21 cellular contexts compared by ENCODE assay signal in genomic region chr6:154397491-154398195, GRCh38. TPM values are rescaled to one million over a fixed set of nuclear protein-coding genes. Genes with fewer than 3 reads are reported as not detected.
DNase-seq lines count a peak whose midpoint lies in the region; ATAC-seq, FAIRE-seq and TF ChIP-seq lines count a peak whose summit lies in the region.
"Had no signal": no experiment of that assay in that cellular context is flagged by ENCODE, and none has a peak within 500 bp of the region (broad histone marks: within the 10 kb centered on the region; RNA-seq: fewer than 3 reads in every experiment).

No MANE protein-coding gene starts in this region.

- intact Hi-C loops in HepG2 (cut with micrococcal nuclease; ENCODE audit: unreplicated experiment) (no loop called here), right lobe of liver (cut with DNase I) (no loop called here)

- no peaks in the 10 kb centered on the region for H3K79me2 ChIP-seq in HepG2 (ENCODE audit: insufficient read depth, low read length)

- peaks cover 16% of the 10 kb centered on the region for H3K4me1 ChIP-seq in HepG2 (ENCODE audit: insufficient read depth, low read length)
- no peaks in the 10 kb centered on the region for H3K4me1 ChIP-seq in right lobe of liver
- peaks cover 0 to 30% (median 2%) of the 10 kb centered on the region in 4 donors for H3K4me1 ChIP-seq in tibial nerve
- H3K4me1 ChIP-seq: BLaER1, Caco-2 had no signal

- no peaks in the 10 kb centered on the region for H3K27me3 ChIP-seq in HepG2 (ENCODE audit: control insufficient read depth in 1 of 2, insufficient read depth in 2 of 2, low read length in 2 of 2)
- no peaks in the 10 kb centered on the region for H3K27me3 ChIP-seq in right lobe of liver
- H3K27me3 ChIP-seq in tibial nerve, result no peaks in the 10 kb centered on the region
- H3K27me3 ChIP-seq: BLaER1 had no signal

- 90% methylated on average over 9 of the region's 9 CpGs for WGBS in HepG2 (ENCODE audit: low lambda C conversion rate)
- WGBS in right lobe of liver (ENCODE audit: insufficient coverage, low coverage, low lambda C conversion rate, missing lambda C conversion rate), result 90% methylated on average over 7 of the region's 9 CpGs
- WGBS in tibial nerve, 2 donors, result 95 to 98% methylated on average over 9 of the region's 9 CpGs

- TF ChIP-seq CTCF in HepG2 (CRISPR knock-in tag; IDR thresholded peaks at IDR 0.05) (no peak), right lobe of liver (IDR thresholded peaks at IDR 0.05) (no peak), tibial nerve (IDR thresholded peaks at IDR 0.05) (no peak)

- POLR2A ChIA-PET in HepG2 (lab: Yijun Ruan, JAX), result no interaction called here

- in situ Hi-C loops in HepG2 (cut with HindIII; ENCODE audit: extremely low pct_ligation_motif_present, low pct_unique_long_range_greater_than_20kb), result no loop called here

- no peaks in the 10 kb centered on the region for H4K20me1 ChIP-seq in HepG2 (ENCODE audit: insufficient read depth, low read length)
- H4K20me1 ChIP-seq: BLaER1 had no signal

- no peak for TF ChIP-seq EP300 in HepG2 (IDR thresholded peaks at IDR 0.05; ENCODE audit: low read depth in 2 of 2, low read length in 2 of 2)
- no peak for TF ChIP-seq EP300 in HepG2 (CRISPR knock-in tag; IDR thresholded peaks at IDR 0.05; ENCODE audit: borderline replicate concordance)
- TF ChIP-seq EP300 in tibial nerve (IDR thresholded peaks at IDR 0.05), result no peak

- no peak for TF ChIP-seq RAD21 in HepG2 (CRISPR knock-in tag; IDR thresholded peaks at IDR 0.05)

- H3K4me3 ChIP-seq in HepG2 (replicated peaks in 1 of 3; ENCODE audit: insufficient read depth in 1 of 3, low read depth in 2 of 3, low read length in 3 of 3) (no peak overlapping the region), right lobe of liver (no peak overlapping the region), tibial nerve (no peak overlapping the region)
- H3K4me3 ChIP-seq: BLaER1, GM23248 had no signal

- BruUV-seq in HepG2 (replicated peaks; lab: Mats Ljungman, UMichigan), result no TSS peak

- H3K9ac ChIP-seq in HepG2 (ENCODE audit: insufficient read depth, low read depth, low read length), result no peak overlapping the region
- H3K9ac ChIP-seq: BLaER1, GM23248 had no signal

- no peak for DNase-seq in HepG2 (ENCODE audit: low spot score)
- no peak for DNase-seq in right lobe of liver
- DNase-seq in left lobe of liver (ENCODE audit: low spot score), result no peak
- no peak for DNase-seq in tibial nerve (ENCODE audit: low spot score in 2 of 2)
- DNase-seq in foreskin melanocyte, result no peak
- DNase-seq in NCI-H526 (lab: John Stamatoyannopoulos, UW), result no peak
- DNase-seq: Caco-2; CD4-positive, CD25-positive, alpha-beta regulatory T cell; CD8-positive, alpha-beta T cell; DMS153; DND-41; GM23248; H7; HCEC 1CT had no signal

- CTCF ChIA-PET in HepG2 (lab: Yijun Ruan, JAX; ENCODE audit: low intra/inter-chr PET ratio, low total read pairs), result no interaction called here

- H3K27ac ChIP-seq in HepG2 (ENCODE audit: extremely low read length, insufficient read depth, low read length) (no peak overlapping the region), right lobe of liver (no peak overlapping the region), tibial nerve (peak overlapping the region in 3 of 4 donors; percentile 27 to 91 (median 78))
- H3K27ac ChIP-seq: 22Rv1, BLaER1, C4-2B, GM23248 had no signal

- TF ChIP-seq POLR2A in HepG2 (IDR thresholded peaks at IDR 0.05; ENCODE audit: insufficient read depth in 1 of 2, low read depth in 2 of 2, low read length in 2 of 2) (no peak), right lobe of liver (IDR thresholded peaks at IDR 0.05) (no peak), tibial nerve (IDR thresholded peaks at IDR 0.05) (no peak)

- H3K9me3 ChIP-seq in HepG2 (ENCODE audit: low read length) (no peaks in the 10 kb centered on the region), right lobe of liver (no peaks in the 10 kb centered on the region), tibial nerve (no peaks in the 10 kb centered on the region)
- H3K9me3 ChIP-seq: BLaER1, Caco-2 had no signal

- H3K36me3 ChIP-seq in HepG2 (replicated peaks in 1 of 2; ENCODE audit: control insufficient read depth in 1 of 2, insufficient read depth in 2 of 2, low read length in 2 of 2) (peaks cover 16 to 29% of the 10 kb centered on the region in 2 experiments), right lobe of liver (peaks cover 0 to 14% (median 7%) of the 10 kb centered on the region in 4 donors), tibial nerve (peaks cover 0 to 6% (median 0%) of the 10 kb centered on the region in 3 donors)

- no peak overlapping the region for H3K4me2 ChIP-seq in HepG2 (ENCODE audit: low read depth, low read length)
- H3K4me2 ChIP-seq: BLaER1 had no signal

- ATAC-seq in HepG2 (peak; percentile 34), right lobe of liver (no peak), left lobe of liver (peak; percentile 21)
- ATAC-seq: CD8-positive, alpha-beta T cell had no signal

- FAIRE-seq in HepG2 (lab: Jason Lieb, UNC), result no peak
- FAIRE-seq: A204.1, G401.6, GM12892, H1 had no signal

- H2AFZ ChIP-seq in HepG2 (ENCODE audit: low read length), result no peak overlapping the region
- H2AFZ ChIP-seq: GM23248 had no signal

TF ChIP-seq in HepG2, 621 proteins besides CTCF, POLR2A, EP300 and RAD21:
- no peak for TF ChIP-seq SUZ12 (IDR thresholded peaks at IDR 0.05; ENCODE audit: low read depth, low read length)
- TF ChIP-seq ZNF704 (CRISPR knock-in tag; IDR thresholded peaks at IDR 0.05; ENCODE audit: borderline replicate concordance), result no peak
- no peak for TF ChIP-seq RBAK (CRISPR knock-in tag; IDR thresholded peaks at IDR 0.05)
- TF ChIP-seq SIX1 (CRISPR knock-in tag; IDR thresholded peaks at IDR 0.05; ENCODE audit: borderline replicate concordance), result no peak
- no peak for TF ChIP-seq HDAC6 (IDR thresholded peaks at IDR 0.05; ENCODE audit: low read depth, low read length)
- TF ChIP-seq CEBPB (IDR thresholded peaks at IDR 0.05; ENCODE audit: borderline replicate concordance, low read depth, low read length), result no peak
- TF ChIP-seq HNRNPLL (IDR thresholded peaks at IDR 0.05; ENCODE audit: low read depth, low read length, poor library complexity, severe bottlenecking), result no peak
- no peak for TF ChIP-seq BORCS8-MEF2B (CRISPR knock-in tag; IDR thresholded peaks at IDR 0.05)
- no peak for TF ChIP-seq USF2 (IDR thresholded peaks at IDR 0.05; ENCODE audit: low read depth, low read length)
- TF ChIP-seq USF2 (CRISPR knock-in tag; IDR thresholded peaks at IDR 0.05; ENCODE audit: borderline replicate concordance), result no peak

RNA-seq across cellular contexts. Expression of gene IPCEF1, which starts 41.0 kb away (rescaled TPM):
- total RNA-seq in HepG2 (2016; rRNA removed; fragmentation: Illumina TruSeq; extraction: Trizol) (not detected in 2 replicates), right lobe of liver (1 to 10 TPM in 5 of 6 experiments, under 1 TPM in 1; 0.90 to 3.0 (median 1.4) TPM), left lobe of liver (0.98 TPM), tibial nerve (1 to 10 TPM in 3 of 4 donors, under 1 TPM in 1; 0.63 to 5.3 (median 1.9) TPM)
- 0.62 TPM in 1 of 2 replicates, not detected in the other for total RNA-seq in HepG2 (2016; cell fraction: cytosol; rRNA removed; fragmentation: Illumina TruSeq; extraction: Trizol; ENCODE audit: low read depth)
- total RNA-seq in HepG2 (2016; cell fraction: insoluble cytoplasmic fraction; rRNA removed; fragmentation: Illumina TruSeq; extraction: Trizol), result 0.06 and 0.30 TPM in 2 replicates
- total RNA-seq in HepG2 (2016; cell fraction: membrane; rRNA removed; fragmentation: Illumina TruSeq; extraction: Trizol), result not detected in 2 replicates
- total RNA-seq in HepG2 (2016; cell fraction: nucleus; rRNA removed; fragmentation: Illumina TruSeq; extraction: Trizol), result not detected in 2 replicates
- polyA plus RNA-seq in HepG2 (2011; rRNA removed), result 0.03 and 0.22 TPM in 2 replicates
- polyA plus RNA-seq in HepG2 (2011; cell fraction: cytosol; rRNA removed), result 0.10 and 0.19 TPM in 2 replicates
- 0.02 and 0.23 TPM in 2 replicates for polyA plus RNA-seq in HepG2 (2011; cell fraction: nucleus; rRNA removed)
- 0.03 TPM in 1 of 2 replicates, not detected in the other for polyA plus RNA-seq in HepG2 (2012)
- polyA plus RNA-seq in HepG2 (2016; cell fraction: cytosol; fragmentation: Illumina TruSeq; extraction: Trizol; ENCODE audit: low read depth), result not detected in 2 replicates
- polyA plus RNA-seq in HepG2 (2016; cell fraction: insoluble cytoplasmic fraction; fragmentation: Illumina TruSeq; extraction: Trizol; ENCODE audit: low read depth), result not detected in 2 replicates
- not detected in 2 replicates for polyA plus RNA-seq in HepG2 (2016; cell fraction: membrane; fragmentation: Illumina TruSeq; extraction: Trizol; ENCODE audit: low read depth)
- polyA plus RNA-seq in HepG2 (2016; cell fraction: nucleus; fragmentation: Illumina TruSeq; extraction: Trizol; ENCODE audit: insufficient read depth, low read depth), result not detected in 2 replicates
- not detected in 2 replicates for polyA minus RNA-seq in HepG2 (2011; rRNA and poly(A)+ RNA removed; ENCODE audit: low replicate concordance)
- 0.20 TPM in 1 of 2 replicates, not detected in the other for polyA minus RNA-seq in HepG2 (2011; cell fraction: cytosol; rRNA and poly(A)+ RNA removed)
- 0.12 and 0.13 TPM in 2 replicates for polyA minus RNA-seq in HepG2 (2011; cell fraction: nucleus; rRNA and poly(A)+ RNA removed)
- total RNA-seq: GM23248 had no signal
- polyA plus RNA-seq: GM23248 had no signal

Comparison
In these comparisons a context has a peak if more than half of its experiments do, and no peak if none do; other contexts are left out.
1. ATAC-seq: peak in HepG2 (single experiment) and left lobe of liver (single experiment); none in right lobe of liver (0 of 4).
2. H3K27ac ChIP-seq: peak in tibial nerve (3 of 4); none in HepG2 (single experiment) and right lobe of liver (0 of 3).